In genomic region chr9:128067898-128068655, GRCh38 we compare ENCODE assay signal across 8 cellular contexts. TPM values are rescaled to one million over a fixed set of nuclear protein-coding genes. Genes with fewer than 3 reads are reported as not detected.
DNase-seq lines count a peak whose midpoint lies in the region; ATAC-seq and FAIRE-seq lines count a peak whose summit lies in the region.

Gene SLC25A25, plus strand, starts transcription at chr9:128068232. Its CDS starts 88 bp downstream, at chr9:128068320.

- H3K4ac ChIP-seq in mesendoderm (ENCODE audit: low read depth, low read length): peak within 1 kb of the TSS; percentile 17

- peak within 1 kb of the TSS; percentile 98 for H3K9ac ChIP-seq in endocrine pancreas (ENCODE audit: control insufficient read depth, insufficient read depth, low read length)
- H3K9ac ChIP-seq in mesendoderm (ENCODE audit: low read length): peak within 1 kb of the TSS; percentile 93

- H3K36me3 ChIP-seq in endocrine pancreas (ENCODE audit: control insufficient read depth, insufficient read depth, low read length) (peaks cover 1% of the 10 kb centered on the region), mesendoderm (ENCODE audit: control insufficient read depth, insufficient read depth, low read length) (no peaks in the 10 kb centered on the region)

- H3K4me3 ChIP-seq in endocrine pancreas (ENCODE audit: control insufficient read depth, insufficient read depth, low read length) (peak within 1 kb of the TSS; percentile 96), mesendoderm (ENCODE audit: low read length) (peak within 1 kb of the TSS; percentile 86)

- peaks cover 19% of the 10 kb centered on the region for H3K79me2 ChIP-seq in mesendoderm (ENCODE audit: control insufficient read depth, insufficient read depth, low read length)

- H3K4me1 ChIP-seq in endocrine pancreas (ENCODE audit: control insufficient read depth, insufficient read depth, low read length) (peaks cover 11% of the 10 kb centered on the region), mesendoderm (ENCODE audit: control insufficient read depth, low read depth, low read length) (peaks cover 17% of the 10 kb centered on the region)

- H2BK5ac ChIP-seq in mesendoderm (ENCODE audit: low read length): peak within 1 kb of the TSS; percentile 67

- H3K23ac ChIP-seq in mesendoderm (ENCODE audit: low read length): no peak within 1 kb of the TSS

- no peak within 1 kb of the TSS for H2BK120ac ChIP-seq in mesendoderm (ENCODE audit: low read depth, low read length)

- DNase-seq in COLO668 (lab: John Stamatoyannopoulos, UW; ENCODE audit: unreplicated experiment) (peak; percentile 99), HTR-8/SVneo (ENCODE audit: insufficient read length, low spot score) (peak; percentile 91), NOMO-1 treated with dmso at 0.1 percent for 144 hours (lab: John Stamatoyannopoulos, UW; ENCODE audit: unreplicated experiment) (peak; percentile 98), mesendoderm (peak; percentile 99)
- DNase-seq in activated CD8-positive, alpha-beta memory T cell treated with anti-CD3 and anti-CD28 coated beads for 48 hours (ENCODE audit: low read depth in 2 of 3, low spot score in 2 of 3): peak; percentile 98 to 100 (median 99)
- peak; percentile 99 for DNase-seq in stimulated activated CD8-positive, alpha-beta memory T cell treated with anti-CD3 and anti-CD28 coated beads, Interleukin-15, amount 100 ng/mL, for 1 hour (ENCODE audit: low read depth)

- peak within 1 kb of the TSS; percentile 71 for H3K18ac ChIP-seq in mesendoderm (ENCODE audit: low read length)

- peak; percentile 54 for ATAC-seq in GM21367 (IDR thresholded peaks at IDR 0.05; ENCODE audit: unreplicated experiment)

- H3K27ac ChIP-seq in mesendoderm (ENCODE audit: low read depth, low read length): peak within 1 kb of the TSS; percentile 88

- peaks cover 15% of the 10 kb centered on the region for H3K79me1 ChIP-seq in mesendoderm (ENCODE audit: low read length)

- H2BK15ac ChIP-seq in mesendoderm (replicated peaks; ENCODE audit: low read depth): no peak within 1 kb of the TSS

- WGBS in mesendoderm (ENCODE audit: extremely low coverage, insufficient coverage, low lambda C conversion rate): no CpG with 5 or more reads among the region's 92 CpGs

- H3K4me2 ChIP-seq in mesendoderm (ENCODE audit: low read length): peak within 1 kb of the TSS; percentile 88

- no peaks in the 10 kb centered on the region for H3K27me3 ChIP-seq in endocrine pancreas (ENCODE audit: control insufficient read depth, insufficient read depth, low read length)
- H3K27me3 ChIP-seq in mesendoderm (ENCODE audit: insufficient read depth, low read length, poor library complexity): no peaks in the 10 kb centered on the region

- H2AK5ac ChIP-seq in mesendoderm (ENCODE audit: low read length): no peak within 1 kb of the TSS

- peak within 1 kb of the TSS; percentile 95 for H3K56ac ChIP-seq in mesendoderm (ENCODE audit: low read length)

- no peak within 1 kb of the TSS for H4K5ac ChIP-seq in mesendoderm (ENCODE audit: low read length)

- FAIRE-seq in HTR-8/SVneo (lab: Jason Lieb, UNC): no peak

- H3K9me3 ChIP-seq in endocrine pancreas (ENCODE audit: control insufficient read depth, low read length): no peaks in the 10 kb centered on the region

- peak within 1 kb of the TSS; percentile 42 for H4K8ac ChIP-seq in mesendoderm (ENCODE audit: low read depth, low read length)

RNA-seq across cellular contexts. Expression of gene SLC25A25, which starts in this region (rescaled TPM):
- 11.9 TPM for polyA plus RNA-seq in mesendoderm (2013, experiment 1 of 2)
- 12.3 TPM for polyA plus RNA-seq in mesendoderm (2013, experiment 2 of 2)

Comparison
In these comparisons a context has a peak if more than half of its experiments do, and no peak if none do; other contexts are left out.
1. Peak in every context shown above with its lines: DNase-seq, ATAC-seq, H3K4me3 ChIP-seq and H3K27ac ChIP-seq.